Comparison of ENCODE assay signal across 18 cellular contexts in genomic region chr15:33040501-33040900, GRCh38.
A peak's percentile ranks its signal among the peaks of the same experiment; 100 is the strongest.
DNase-seq lines count a peak whose midpoint lies in the region; ATAC-seq and TF ChIP-seq lines count a peak whose summit lies in the region.
"Had no signal": no experiment of that assay in that cellular context is flagged by ENCODE, and none has a peak within 500 bp of the region (broad histone marks: within the 10 kb centered on the region; RNA-seq: fewer than 3 reads in every experiment).

No MANE protein-coding gene starts in this region.

- TF ChIP-seq CTCF in brain microvascular endothelial cell (IDR thresholded peaks at IDR 0.05; ENCODE audit: low read depth, low read length, missing control alignments) = no peak
- TF ChIP-seq CTCF in tibial artery (IDR thresholded peaks at IDR 0.05) = no peak

- in situ Hi-C loops in SK-MEL-5 (cut with HindIII; ENCODE audit: low pct_unique_long_range_greater_than_20kb, low sequenced_read_pairs) = no loop called here
- in situ Hi-C loops in brain microvascular endothelial cell (cut with HindIII; ENCODE audit: low pct_ligation_motif_present, low sequenced_read_pairs) = no loop called here

- intact Hi-C loops in tibial artery (cut with DNase I; ENCODE audit: low total_unique reads) = no loop called here

- H3K4me1 ChIP-seq in tibial artery = no peaks in the 10 kb centered on the region
- H3K4me1 ChIP-seq: BLaER1 treated with 17β-estradiol and CSF1 and Interleukin-3, amounts not matched to agents 10 nM and 100 nM had no signal

- H3K27me3 ChIP-seq in brain microvascular endothelial cell (replicated peaks) = no peaks in the 10 kb centered on the region
- no peaks in the 10 kb centered on the region for H3K27me3 ChIP-seq in tibial artery
- H3K27me3 ChIP-seq: BLaER1 treated with 17β-estradiol and CSF1 and Interleukin-3, amounts not matched to agents 10 nM and 100 nM had no signal

- no peaks in the 10 kb centered on the region for H3K27me3 Mint-ChIP-seq in stimulated activated naive CD8-positive, alpha-beta T cell treated with anti-CD3 and anti-CD28 coated beads, Interleukin-15, amount 100 ng/mL, for 72 hours

- H3K36me3 ChIP-seq in brain microvascular endothelial cell (replicated peaks) (no peaks in the 10 kb centered on the region), tibial artery (no peaks in the 10 kb centered on the region)

- H3K27ac ChIP-seq in brain microvascular endothelial cell (no peak overlapping the region), tibial artery (no peak overlapping the region)
- H3K27ac ChIP-seq: BLaER1 treated with 17β-estradiol and CSF1 and Interleukin-3, amounts not matched to agents 10 nM and 100 nM; GM23248; HL-60 had no signal

- no peaks in the 10 kb centered on the region for H3K4me1 Mint-ChIP-seq in stimulated activated naive CD8-positive, alpha-beta T cell treated with anti-CD3 and anti-CD28 coated beads, Interleukin-15, amount 100 ng/mL, for 72 hours
- H3K4me1 Mint-ChIP-seq: B cell had no signal

- DNase-seq in stimulated activated naive CD8-positive, alpha-beta T cell treated with anti-CD3 and anti-CD28 coated beads, Interleukin-15, amount 100 ng/mL, for 72 hours = no peak
- DNase-seq in stimulated activated naive CD8-positive, alpha-beta T cell treated with anti-CD3 and anti-CD28 coated beads, Interleukin-15, Interleukin-2, amounts not matched to agents 100 U/mL and 50 U/mL, for 24 hours = no peak
- DNase-seq in SK-MEL-5 (ENCODE audit: low read depth, low spot score) (peak; percentile 60), brain microvascular endothelial cell (peak; percentile 17), tibial artery (no peak)
- DNase-seq: CD8-positive, alpha-beta T cell; COR-L47; DMS 273 treated with DMSO at 0.1 percent for 48 hours; DMS53; DND-41; EL; GM23248 had no signal

- peaks cover 0 to 8% (median 0%) of the 10 kb centered on the region in 3 donors for H3K9me3 ChIP-seq in tibial artery

- no peak overlapping the region for H3K4me3 Mint-ChIP-seq in stimulated activated naive CD8-positive, alpha-beta T cell treated with anti-CD3 and anti-CD28 coated beads, Interleukin-15, amount 100 ng/mL, for 72 hours
- H3K4me3 Mint-ChIP-seq: B cell; CD8-positive, alpha-beta T cell had no signal

- H3K9me3 Mint-ChIP-seq in stimulated activated naive CD8-positive, alpha-beta T cell treated with anti-CD3 and anti-CD28 coated beads, Interleukin-15, amount 100 ng/mL, for 72 hours = peaks cover 10 to 20% of the 10 kb centered on the region in 2 donors

- peak; percentile 64 for ATAC-seq in stimulated activated naive CD8-positive, alpha-beta T cell treated with anti-CD3 and anti-CD28 coated beads, Interleukin-15, amount 100 ng/mL, for 72 hours
- no peak for ATAC-seq in stimulated activated naive CD8-positive, alpha-beta T cell treated with anti-CD3 and anti-CD28 coated beads, Interleukin-15, Interleukin-2, amounts not matched to agents 100 U/mL and 50 U/mL, for 24 hours
- ATAC-seq in HG03521 (IDR thresholded peaks at IDR 0.05; ENCODE audit: unreplicated experiment) (no peak), GM18519 (IDR thresholded peaks at IDR 0.05; ENCODE audit: low FRiP score, unreplicated experiment) (no peak)
- ATAC-seq: CD8-positive, alpha-beta T cell; GM12878 had no signal

- H3K4me3 ChIP-seq in brain microvascular endothelial cell (ENCODE audit: low read depth, low read length) = no peak overlapping the region
- H3K4me3 ChIP-seq in tibial artery = no peak overlapping the region
- H3K4me3 ChIP-seq: BLaER1 treated with 17β-estradiol and CSF1 and Interleukin-3, amounts not matched to agents 10 nM and 100 nM; GM12878; GM23248 had no signal

- H3K27ac Mint-ChIP-seq in stimulated activated naive CD8-positive, alpha-beta T cell treated with anti-CD3 and anti-CD28 coated beads, Interleukin-15, amount 100 ng/mL, for 72 hours = no peak overlapping the region
- H3K27ac Mint-ChIP-seq: B cell; CD8-positive, alpha-beta T cell had no signal

Comparison
In these comparisons a context has a peak if more than half of its experiments do, and no peak if none do; other contexts are left out.
1. DNase-seq: peak in SK-MEL-5 (single experiment) and brain microvascular endothelial cell (single experiment); none in stimulated activated naive CD8-positive, alpha-beta T cell treated with anti-CD3 and anti-CD28 coated beads, Interleukin-15, amount 100 ng/mL, for 72 hours (0 of 2), stimulated activated naive CD8-positive, alpha-beta T cell treated with anti-CD3 and anti-CD28 coated beads, Interleukin-15, Interleukin-2, amounts not matched to agents 100 U/mL and 50 U/mL, for 24 hours (single experiment) and tibial artery (0 of 2).